14 cellular contexts compared by ENCODE assay signal in genomic region chr13:42393573-42394360, GRCh38.
DNase-seq lines count a peak whose midpoint lies in the region; ATAC-seq and TF ChIP-seq lines count a peak whose summit lies in the region.
"Had no signal": no experiment of that assay in that cellular context is flagged by ENCODE, and none has a peak within 500 bp of the region (broad histone marks: within the 10 kb centered on the region; RNA-seq: fewer than 3 reads in every experiment).

No MANE protein-coding gene starts in this region.

- intact Hi-C loops in activated CD4-positive, alpha-beta T cell treated with anti-CD3 and anti-CD28 coated beads, Interleukin-2, amount 10 ng/mL, durations not matched to agents 24 days and 14 days (cut with micrococcal nuclease), result loop anchor here (1.0 to 10.0 kb wide), 9 partner anchors 13 to 599 kb away; partner anchors contain the start of genes EPSTI1 and TNFSF11
- intact Hi-C loops in activated CD8-positive, alpha-beta T cell treated with anti-CD3 and anti-CD28 coated beads for 36 hours (cut with micrococcal nuclease), result loop anchor here (1.0 to 10.0 kb wide), 6 partner anchors 13 to 121 kb away; partner anchors contain the start of gene AKAP11

- peak overlapping the region; percentile 91 for H3K4me3 Mint-ChIP-seq in activated CD4-positive, alpha-beta T cell treated with anti-CD3 and anti-CD28 coated beads, Interleukin-2, amount 10 ng/mL, durations not matched to agents 24 days and 14 days
- peak overlapping the region; percentile 78 for H3K4me3 Mint-ChIP-seq in activated CD8-positive, alpha-beta T cell treated with anti-CD3 and anti-CD28 coated beads for 36 hours
- H3K4me3 Mint-ChIP-seq in natural killer cell treated with Interleukin-12 subunit alpha and Interleukin-12 subunit beta and Interleukin-15 and Interleukin-18, amount 100 ng/mL, for 72 hours, result peak overlapping the region; percentile 74

- POLR2A ChIA-PET in activated CD8-positive, alpha-beta T cell treated with anti-CD3 and anti-CD28 coated beads for 36 hours (lab: Charles Lee), result interaction anchor here (0.6 to 10.1 kb wide), 10 partner anchors 9 to 122 kb away, joined by 3 to 192 read pairs (median 14); partner anchors contain the start of gene AKAP11

- no peak for TF ChIP-seq CTCF in activated CD8-positive, alpha-beta T cell treated with anti-CD3 and anti-CD28 coated beads for 36 hours (IDR thresholded peaks at IDR 0.05)

- CTCF ChIA-PET in activated CD8-positive, alpha-beta T cell treated with anti-CD3 and anti-CD28 coated beads for 36 hours (lab: Charles Lee), result interaction anchor here (0.6 to 3.8 kb wide), 6 partner anchors 9 to 81 kb away, joined by 3 to 29 read pairs (median 6); no protein-coding TSS in a partner anchor

- H3K9me3 Mint-ChIP-seq in activated CD4-positive, alpha-beta T cell treated with anti-CD3 and anti-CD28 coated beads, Interleukin-2, amount 10 ng/mL, durations not matched to agents 24 days and 14 days, result peaks cover 6% of the 10 kb centered on the region
- H3K9me3 Mint-ChIP-seq in activated CD8-positive, alpha-beta T cell treated with anti-CD3 and anti-CD28 coated beads for 36 hours, result peaks cover 5% of the 10 kb centered on the region
- peaks cover 9% of the 10 kb centered on the region for H3K9me3 Mint-ChIP-seq in natural killer cell treated with Interleukin-12 subunit alpha and Interleukin-12 subunit beta and Interleukin-15 and Interleukin-18, amount 100 ng/mL, for 72 hours

- no peaks in the 10 kb centered on the region for H3K27me3 Mint-ChIP-seq in activated CD4-positive, alpha-beta T cell treated with anti-CD3 and anti-CD28 coated beads, Interleukin-2, amount 10 ng/mL, durations not matched to agents 24 days and 14 days
- no peaks in the 10 kb centered on the region for H3K27me3 Mint-ChIP-seq in activated CD8-positive, alpha-beta T cell treated with anti-CD3 and anti-CD28 coated beads for 36 hours
- H3K27me3 Mint-ChIP-seq in natural killer cell treated with Interleukin-12 subunit alpha and Interleukin-12 subunit beta and Interleukin-15 and Interleukin-18, amount 100 ng/mL, for 72 hours, result peaks cover 0 to 10% of the 10 kb centered on the region in 2 donors

- H3K4me1 Mint-ChIP-seq in activated CD4-positive, alpha-beta T cell treated with anti-CD3 and anti-CD28 coated beads, Interleukin-2, amount 10 ng/mL, durations not matched to agents 24 days and 14 days, result peaks cover 75% of the 10 kb centered on the region
- H3K4me1 Mint-ChIP-seq in activated CD8-positive, alpha-beta T cell treated with anti-CD3 and anti-CD28 coated beads for 36 hours (ENCODE audit: low read depth), result peaks cover 69% of the 10 kb centered on the region
- H3K4me1 Mint-ChIP-seq in natural killer cell treated with Interleukin-12 subunit alpha and Interleukin-12 subunit beta and Interleukin-15 and Interleukin-18, amount 100 ng/mL, for 72 hours (ENCODE audit: low read depth in 2 of 2), result peaks cover 52% of the 10 kb centered on the region in 2 donors

- H3K36me3 Mint-ChIP-seq in activated CD4-positive, alpha-beta T cell treated with anti-CD3 and anti-CD28 coated beads, Interleukin-2, amount 10 ng/mL, durations not matched to agents 24 days and 14 days (ENCODE audit: low read depth), result peaks cover 33% of the 10 kb centered on the region
- H3K36me3 Mint-ChIP-seq in activated CD8-positive, alpha-beta T cell treated with anti-CD3 and anti-CD28 coated beads for 36 hours (ENCODE audit: low read depth), result peaks cover 36% of the 10 kb centered on the region
- peaks cover 6% of the 10 kb centered on the region for H3K36me3 Mint-ChIP-seq in natural killer cell treated with Interleukin-12 subunit alpha and Interleukin-12 subunit beta and Interleukin-15 and Interleukin-18, amount 100 ng/mL, for 72 hours

- peak overlapping the region; percentile 97 for H3K27ac Mint-ChIP-seq in activated CD4-positive, alpha-beta T cell treated with anti-CD3 and anti-CD28 coated beads, Interleukin-2, amount 10 ng/mL, durations not matched to agents 24 days and 14 days
- peak overlapping the region; percentile 99 for H3K27ac Mint-ChIP-seq in activated CD8-positive, alpha-beta T cell treated with anti-CD3 and anti-CD28 coated beads for 36 hours
- H3K27ac Mint-ChIP-seq in natural killer cell treated with Interleukin-12 subunit alpha and Interleukin-12 subunit beta and Interleukin-15 and Interleukin-18, amount 100 ng/mL, for 72 hours, result peak overlapping the region; percentile 83 to 84

- ATAC-seq in GM19395 (IDR thresholded peaks at IDR 0.05; ENCODE audit: unreplicated experiment), result peak; percentile 44
- peak; percentile 26 for ATAC-seq in activated CD8-positive, alpha-beta T cell treated with anti-CD3 and anti-CD28 coated beads for 36 hours
- ATAC-seq in natural killer cell treated with Interleukin-12 subunit alpha and Interleukin-12 subunit beta and Interleukin-15 and Interleukin-18, amount 100 ng/mL, for 72 hours, result no peak
- no peak for ATAC-seq in HG03045 (IDR thresholded peaks at IDR 0.05; ENCODE audit: unreplicated experiment)

- peak; percentile 78 for DNase-seq in activated CD4-positive, alpha-beta T cell treated with anti-CD3 and anti-CD28 coated beads, Interleukin-2, amount 10 ng/mL, durations not matched to agents 24 days and 14 days
- DNase-seq in activated CD4-positive, alpha-beta T cell treated with anti-CD3 and anti-CD28 coated beads for 1 hour, result no peak
- no peak for DNase-seq in activated CD8-positive, alpha-beta T cell treated with anti-CD3 and anti-CD28 coated beads for 36 hours
- DNase-seq in natural killer cell treated with Interleukin-12 subunit alpha and Interleukin-12 subunit beta and Interleukin-15 and Interleukin-18, amount 100 ng/mL, for 72 hours (ENCODE audit: low spot score), result no peak
- no peak for DNase-seq in midbrain (lab: John Stamatoyannopoulos, UW)
- DNase-seq in AML-193 (lab: John Stamatoyannopoulos, UW), result no peak
- DNase-seq: ACHN, aorta, DMS79 treated with DMSO at 0.1 percent for 48 hours, dorsolateral prefrontal cortex, NCI-H2171 treated with DMSO at 0.1 percent for 48 hours, tibial artery had no signal

Comparison
In these comparisons a context has a peak if more than half of its experiments do, and no peak if none do; other contexts are left out.
1. ATAC-seq: peak in GM19395 (single experiment) and activated CD8-positive, alpha-beta T cell treated with anti-CD3 and anti-CD28 coated beads for 36 hours (single experiment); none in natural killer cell treated with Interleukin-12 subunit alpha and Interleukin-12 subunit beta and Interleukin-15 and Interleukin-18, amount 100 ng/mL, for 72 hours (0 of 2) and HG03045 (single experiment).
2. Peak in every context shown above with its lines, with median percentiles within 50 percentile points of each other: H3K27ac Mint-ChIP-seq and H3K4me3 Mint-ChIP-seq.